7 cellular contexts compared by ENCODE assay signal in the genomic region with DNA sequence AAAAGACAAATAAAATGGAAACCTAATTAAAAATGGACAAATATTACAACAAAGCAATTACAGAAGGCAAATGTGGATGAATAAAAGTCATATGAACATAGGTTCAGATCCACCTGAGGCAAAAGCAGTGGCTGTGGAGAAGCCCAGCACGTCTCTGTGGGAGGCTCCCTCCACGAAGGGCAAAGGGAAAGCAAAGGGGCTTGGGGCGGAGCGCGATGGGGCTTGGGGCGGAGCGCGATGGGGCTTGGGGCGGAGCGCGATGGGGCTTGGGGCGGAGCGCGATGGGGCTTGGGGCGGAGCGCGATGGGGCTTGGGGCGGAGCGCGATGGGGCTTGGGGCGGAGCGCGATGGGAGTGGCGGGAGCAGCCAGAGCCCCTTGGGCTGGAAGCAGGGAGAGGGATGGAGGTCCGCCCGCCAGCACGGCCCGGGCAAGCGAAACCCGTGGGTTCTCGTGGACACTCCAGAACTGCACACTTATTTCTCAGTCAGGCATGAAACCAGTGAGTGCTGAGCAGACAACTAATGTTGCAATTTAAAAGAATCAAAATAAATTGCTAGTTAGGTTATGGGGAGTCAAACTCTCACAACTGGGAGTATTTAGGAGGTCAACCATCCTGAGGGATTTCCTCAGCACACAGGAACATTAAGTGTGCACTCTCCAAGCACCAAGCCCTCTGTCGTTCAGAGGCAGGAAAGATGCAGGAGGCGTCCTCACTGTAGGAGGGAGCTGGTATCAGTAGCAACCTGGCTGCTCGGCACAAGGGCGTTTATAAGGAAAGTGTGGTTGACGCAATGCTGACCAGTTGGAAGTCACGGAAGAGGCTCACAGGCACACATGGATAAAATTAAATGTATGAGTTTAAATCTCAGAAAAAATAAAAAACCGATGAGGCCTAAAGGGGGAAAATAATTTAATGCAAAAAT.
DNase-seq lines count a peak whose midpoint lies in the region; ATAC-seq, FAIRE-seq and TF ChIP-seq lines count a peak whose summit lies in the region.
"Not testable (repeated sequence)": the region's sequence is repeated elsewhere in the genome, so short reads cannot be mapped to it uniquely, and the experiment has no call there.

No MANE protein-coding gene starts in this region.

- H3K79me1 ChIP-seq in IMR-90 (ENCODE audit: low read depth in 1 of 2, low read length in 2 of 2): not testable (repeated sequence)

- not testable (repeated sequence) for H2AFZ ChIP-seq in IMR-90 (replicated peaks; ENCODE audit: low read length, poor library complexity)

- not testable (repeated sequence) for H3K27me3 ChIP-seq in IMR-90 (ENCODE audit: control insufficient read depth, insufficient read depth, low read length); Panc1 (ENCODE audit: control insufficient read depth, insufficient read depth, low read length); pancreas

- POLR2A ChIA-PET in IMR-90 (lab: Charles Lee; ENCODE audit: unreplicated experiment); Panc1 (lab: Charles Lee): not testable (repeated sequence)

- WGBS in IMR-90 (ENCODE audit: extremely low coverage in 2 of 2, insufficient read length in 1 of 2), 2 experiments: no CpG with 5 or more reads among the region's 38 CpGs
- WGBS in pancreas, 2 donors: 57 to 78% methylated on average over 13 to 25 of the region's 38 CpGs

- not testable (repeated sequence) for H4K91ac ChIP-seq in IMR-90 (ENCODE audit: insufficient read depth, low read depth, low read length)

- not testable (repeated sequence) for TF ChIP-seq CTCF in IMR-90 (conservative IDR thresholded peaks at IDR 0.05; ENCODE audit: low read depth, low read length); Panc1 (IDR thresholded peaks at IDR 0.05); choroid plexus epithelial cell (conservative IDR thresholded peaks at IDR 0.05; ENCODE audit: low read depth, low read length); pancreas (IDR thresholded peaks at IDR 0.05)

- not testable (repeated sequence) for TF ChIP-seq POLR2A in IMR-90 (IDR thresholded peaks at IDR 0.05; ENCODE audit: low read depth, low read length)

- CTCF ChIA-PET in IMR-90 (lab: Yijun Ruan, JAX); Panc1 (lab: Charles Lee): not testable (repeated sequence)

- H2BK120ac ChIP-seq in IMR-90 (ENCODE audit: low read depth, low read length): not testable (repeated sequence)

- not testable (repeated sequence) for H3K36me3 ChIP-seq in ES-I3 (ENCODE audit: insufficient read depth, low read length); IMR-90 (ENCODE audit: control insufficient read depth, insufficient read depth, low read length); Panc1 (ENCODE audit: control insufficient read depth, insufficient read depth, low read length); pancreas

- not testable (repeated sequence) for H3K4me3 ChIP-seq in IMR-90 (ENCODE audit: insufficient read depth, low read depth, low read length); Panc1 (ENCODE audit: low read depth in 2 of 2, low read length in 2 of 2); choroid plexus epithelial cell (ENCODE audit: low read depth, low read length); pancreas

- dilution Hi-C loops in IMR-90 (cut with HindIII; ENCODE audit: low sequenced_read_pairs, unreplicated experiment): not testable (repeated sequence)

- peak; percentile 18 for DNase-seq in IMR-90
- DNase-seq in Panc1 (ENCODE audit: low read depth, low spot score); Right ventricle myocardium inferior (ENCODE audit: missing footprints); left lobe of liver (ENCODE audit: low spot score); pancreas: not testable (repeated sequence)
- DNase-seq in choroid plexus epithelial cell (ENCODE audit: low read depth): peak; percentile 38

- H2AK9ac ChIP-seq in IMR-90 (replicated peaks; ENCODE audit: low read depth, low read length, poor library complexity): not testable (repeated sequence)

- H3K4me1 ChIP-seq in ES-I3 (ENCODE audit: insufficient read depth, low read length); IMR-90 (ENCODE audit: control insufficient read depth, insufficient read depth, low read length); Panc1 (ENCODE audit: control insufficient read depth, insufficient read depth, low read length); pancreas: not testable (repeated sequence)

- H3K14ac ChIP-seq in IMR-90 (replicated peaks; ENCODE audit: low read depth, low read length): not testable (repeated sequence)

- H3K4ac ChIP-seq in IMR-90 (ENCODE audit: low read depth, low read length): not testable (repeated sequence)

- intact Hi-C loops in IMR-90 (cut with micrococcal nuclease); Panc1 (cut with micrococcal nuclease; ENCODE audit: unreplicated experiment); Right ventricle myocardium inferior (cut with DNase I); pancreas (cut with DNase I): not testable (repeated sequence)

- not testable (repeated sequence) for FAIRE-seq in pancreas (lab: Jason Lieb, UNC)

- not testable (repeated sequence) for H2BK15ac ChIP-seq in IMR-90 (ENCODE audit: low read depth, low read length)

- H3K9me1 ChIP-seq in IMR-90 (ENCODE audit: insufficient read depth, low read length): not testable (repeated sequence)

- H3K27ac ChIP-seq in IMR-90 (ENCODE audit: insufficient read depth, low read length); Panc1 (ENCODE audit: low read length); pancreas: not testable (repeated sequence)

- H3K18ac ChIP-seq in IMR-90 (ENCODE audit: low read depth, low read length): not testable (repeated sequence)

- not testable (repeated sequence) for H2BK20ac ChIP-seq in IMR-90 (ENCODE audit: low read depth, low read length)

- ATAC-seq in IMR-90 (ENCODE audit: low read depth) (peak; percentile 88), Panc1 (peak; percentile 58), Right ventricle myocardium inferior (peak; percentile 62), left lobe of liver (peak; percentile 52), pancreas (peak in 3 of 4 donors; percentile 34 to 83 (median 40))

- not testable (repeated sequence) for H4K5ac ChIP-seq in IMR-90 (ENCODE audit: low read depth, low read length)

- H3K56ac ChIP-seq in IMR-90 (ENCODE audit: extremely low read depth, insufficient read depth, low read length): not testable (repeated sequence)

- H2BK5ac ChIP-seq in IMR-90 (ENCODE audit: low read depth, low read length, poor library complexity, severe bottlenecking): not testable (repeated sequence)

- H3K4me2 ChIP-seq in IMR-90 (ENCODE audit: low read depth, low read length): not testable (repeated sequence)

- in situ Hi-C loops in IMR-90 (cut with MboI; ENCODE audit: low sequenced_read_pairs); Panc1 (cut with HindIII; ENCODE audit: low pct_unique_long_range_greater_than_20kb, low sequenced_read_pairs): not testable (repeated sequence)

- H3K9me3 ChIP-seq in ES-I3 (ENCODE audit: control insufficient read depth, insufficient read depth, low read length); IMR-90 (ENCODE audit: control insufficient read depth, insufficient read depth, low read length); Panc1 (ENCODE audit: control insufficient read depth, insufficient read depth, low read depth, low read length); pancreas: not testable (repeated sequence)

- not testable (repeated sequence) for H4K20me1 ChIP-seq in IMR-90 (ENCODE audit: insufficient read depth, low read length)

- peak overlapping the region; percentile 36; the same call in 1 of the 2 replicates for H3K9ac ChIP-seq in ES-I3 (ENCODE audit: low read depth, low read length)
- not testable (repeated sequence) for H3K9ac ChIP-seq in IMR-90 (ENCODE audit: low read depth, low read length)

- not testable (repeated sequence) for H4K8ac ChIP-seq in IMR-90 (ENCODE audit: low read depth in 2 of 2, low read length in 2 of 2)

- TF ChIP-seq RAD21 in IMR-90 (IDR thresholded peaks at IDR 0.05; ENCODE audit: low read length): not testable (repeated sequence)

- H2AK5ac ChIP-seq in IMR-90 (ENCODE audit: low read depth, low read length): not testable (repeated sequence)

- not testable (repeated sequence) for H3K23ac ChIP-seq in IMR-90 (ENCODE audit: low read depth, low read length)

- not testable (repeated sequence) for BruUV-seq in IMR-90 (replicated peaks; lab: Mats Ljungman, UMichigan); Panc1 (replicated peaks; lab: Mats Ljungman, UMichigan)
